In the genomic region with DNA sequence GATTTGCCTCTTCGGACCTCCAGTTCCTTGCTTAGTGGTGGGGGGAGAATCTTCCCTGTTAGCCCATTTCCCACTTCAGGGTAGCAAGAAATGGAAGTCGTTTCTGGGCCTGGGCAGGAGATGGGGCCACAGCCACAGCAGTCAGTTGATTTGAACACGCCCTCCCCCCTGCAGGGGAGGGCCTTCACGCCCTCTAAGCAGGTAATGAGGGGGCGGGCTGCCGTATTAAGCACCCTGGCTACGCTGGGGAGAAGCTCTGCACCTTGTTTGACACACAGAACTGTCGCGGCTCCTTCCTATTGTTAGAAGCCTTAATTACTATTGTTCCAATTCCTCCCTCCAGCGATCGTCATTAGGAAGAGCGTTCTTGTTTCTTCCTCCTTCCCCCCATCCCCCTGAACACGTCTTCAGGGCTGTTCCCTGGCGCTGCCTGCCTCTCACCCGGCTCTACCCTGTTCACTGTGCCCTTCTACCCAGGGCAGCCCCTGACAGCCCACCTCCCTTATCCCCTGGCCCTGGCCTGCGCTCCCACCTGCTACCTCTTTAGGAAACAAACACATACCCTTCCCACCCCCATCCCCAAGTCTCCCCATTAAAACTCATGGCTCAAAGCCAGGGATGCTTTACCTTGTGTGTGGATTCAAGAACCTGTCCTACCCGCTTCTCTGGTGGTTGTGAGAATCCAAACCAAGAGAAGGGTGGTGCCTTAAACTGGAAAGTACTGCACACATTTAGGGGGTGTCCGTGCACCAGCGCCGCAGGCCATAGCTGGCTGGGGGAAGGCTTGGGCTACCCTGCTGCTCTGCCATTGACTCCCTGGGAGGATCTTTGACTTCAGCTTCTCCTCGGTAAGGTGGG, we compare ENCODE assay signal across 13 cellular contexts.
DNase-seq lines count a peak whose midpoint lies in the region; ATAC-seq and TF ChIP-seq lines count a peak whose summit lies in the region.
"Had no signal": no experiment of that assay in that cellular context is flagged by ENCODE, and none has a peak within 500 bp of the region (broad histone marks: within the 10 kb centered on the region; RNA-seq: fewer than 3 reads in every experiment).

No MANE protein-coding gene starts in this region.

- H3K9me3 ChIP-seq in endodermal cell (ENCODE audit: control insufficient read depth, low read length) = no peaks in the 10 kb centered on the region
- H3K9me3 ChIP-seq: transverse colon had no signal

- WGBS in endodermal cell (ENCODE audit: insufficient coverage in 1 of 2, insufficient read length in 1 of 2), 2 experiments = 47 to 65% methylated on average over 13 to 21 of the region's 21 CpGs

- CTCF ChIA-PET in MCF 10A (lab: Yijun Ruan, JAX) = interaction anchor here (0.6 to 2.0 kb wide), 4 partner anchors 12 to 79 kb away, joined by 3 to 14 read pairs (median 4); no protein-coding TSS in a partner anchor

- BruUV-seq in MCF 10A (replicated peaks; lab: Mats Ljungman, UMichigan) = no TSS peak

- H3K4me3 Mint-ChIP-seq in MCF 10A (ENCODE audit: unreplicated experiment) (no peak overlapping the region), endodermal cell (peak overlapping the region; percentile 17)
- H3K4me3 Mint-ChIP-seq in stimulated activated naive B cell treated with anti-CD40 and anti-IgM and Interleukin-4, amounts not matched to agents 10 μg/mL and 1 μg/mL and 100 μg/mL, for 72 hours = no peak overlapping the region

- peaks cover 8% of the 10 kb centered on the region for H3K4me1 ChIP-seq in endodermal cell (ENCODE audit: control insufficient read depth, insufficient read depth, low read length)

- POLR2A ChIA-PET in MCF 10A (lab: Yijun Ruan, JAX) = no interaction called here

- in situ Hi-C loops in T47D (cut with HindIII; ENCODE audit: low pct_unique_long_range_greater_than_20kb, low sequenced_read_pairs) = no loop called here

- H3K27ac Mint-ChIP-seq in MCF 10A (ENCODE audit: low read depth, unreplicated experiment) (no peak overlapping the region), endodermal cell (peak overlapping the region; percentile 64)
- H3K27ac Mint-ChIP-seq in stimulated activated naive B cell treated with anti-CD40 and anti-IgM and Interleukin-4, amounts not matched to agents 10 μg/mL and 1 μg/mL and 100 μg/mL, for 72 hours = no peak overlapping the region

- no peak overlapping the region for H3K27ac ChIP-seq in endodermal cell (ENCODE audit: low read depth, low read length)
- H3K27ac ChIP-seq: RWPE1, transverse colon had no signal

- intact Hi-C loops in MCF 10A (cut with micrococcal nuclease) = no loop called here

- TF ChIP-seq CTCF in MCF 10A (IDR thresholded peaks at IDR 0.05; ENCODE audit: unreplicated experiment) = no peak
- peak; percentile 52 for TF ChIP-seq CTCF in endodermal cell (conservative IDR thresholded peaks at IDR 0.05)

- H3K4me3 ChIP-seq in endodermal cell (ENCODE audit: low read length) = no peak overlapping the region
- H3K4me3 ChIP-seq: transverse colon had no signal

- DNase-seq in T47D (ENCODE audit: low read depth in 1 of 2, low spot score in 1 of 2) (peak; percentile 75 to 96), MCF 10A (ENCODE audit: unreplicated experiment) (no peak), NCI-H2107 treated with DMSO at 0.1 percent for 48 hours (lab: John Stamatoyannopoulos, UW; ENCODE audit: unreplicated experiment) (peak; percentile 38), endodermal cell (peak; percentile 90)
- no peak for DNase-seq in stimulated activated naive B cell treated with anti-CD40 and anti-IgM and Interleukin-4, amounts not matched to agents 10 μg/mL and 1 μg/mL and 100 μg/mL, for 72 hours
- no peak for DNase-seq in activated CD4-positive, alpha-beta T cell treated with anti-CD3 and anti-CD28 coated beads for 48 hours
- DNase-seq: activated T-cell treated with anti-CD3 and anti-CD28 coated beads, Interleukin-2, amount 50 U/mL, for 1 hour; DND-41; MM.1S; transverse colon had no signal

- H3K9ac ChIP-seq in endodermal cell (ENCODE audit: extremely low read depth, low read length, poor library complexity, severe bottlenecking) = no peak overlapping the region

- no peaks in the 10 kb centered on the region for H3K36me3 ChIP-seq in endodermal cell (ENCODE audit: control insufficient read depth, insufficient read depth, low read length)
- H3K36me3 ChIP-seq: transverse colon had no signal

- no peaks in the 10 kb centered on the region for H3K9me3 Mint-ChIP-seq in MCF 10A (ENCODE audit: unreplicated experiment)
- no peaks in the 10 kb centered on the region for H3K9me3 Mint-ChIP-seq in endodermal cell
- no peaks in the 10 kb centered on the region for H3K9me3 Mint-ChIP-seq in stimulated activated naive B cell treated with anti-CD40 and anti-IgM and Interleukin-4, amounts not matched to agents 10 μg/mL and 1 μg/mL and 100 μg/mL, for 72 hours

- ATAC-seq in stimulated activated naive B cell treated with anti-CD40 and anti-IgM and Interleukin-4, amounts not matched to agents 10 μg/mL and 1 μg/mL and 100 μg/mL, for 72 hours (replicated peaks) = peak; percentile 55 to 57
- ATAC-seq in GM21423 (IDR thresholded peaks at IDR 0.05; ENCODE audit: unreplicated experiment) = no peak
- ATAC-seq in SK-N-SH treated with all-trans-retinoic acid at 6 μM for 48 hours = no peak

- no peaks in the 10 kb centered on the region for H3K36me3 Mint-ChIP-seq in MCF 10A (ENCODE audit: insufficient read depth, unreplicated experiment)
- peaks cover 3% of the 10 kb centered on the region for H3K36me3 Mint-ChIP-seq in endodermal cell (ENCODE audit: low read depth)
- H3K36me3 Mint-ChIP-seq in stimulated activated naive B cell treated with anti-CD40 and anti-IgM and Interleukin-4, amounts not matched to agents 10 μg/mL and 1 μg/mL and 100 μg/mL, for 72 hours = no peaks in the 10 kb centered on the region

- H3K4me1 Mint-ChIP-seq in MCF 10A (ENCODE audit: insufficient read depth, unreplicated experiment) (peaks cover 28% of the 10 kb centered on the region), endodermal cell (peaks cover 40% of the 10 kb centered on the region)
- H3K4me1 Mint-ChIP-seq in stimulated activated naive B cell treated with anti-CD40 and anti-IgM and Interleukin-4, amounts not matched to agents 10 μg/mL and 1 μg/mL and 100 μg/mL, for 72 hours = peaks cover 25 to 44% of the 10 kb centered on the region in 2 donors

- H3K27me3 Mint-ChIP-seq in MCF 10A (ENCODE audit: insufficient read depth, unreplicated experiment) = no peaks in the 10 kb centered on the region
- no peaks in the 10 kb centered on the region for H3K27me3 Mint-ChIP-seq in endodermal cell (ENCODE audit: insufficient read depth)
- H3K27me3 Mint-ChIP-seq in stimulated activated naive B cell treated with anti-CD40 and anti-IgM and Interleukin-4, amounts not matched to agents 10 μg/mL and 1 μg/mL and 100 μg/mL, for 72 hours = peaks cover 12 to 17% of the 10 kb centered on the region in 2 donors

- no peaks in the 10 kb centered on the region for H3K27me3 ChIP-seq in endodermal cell (ENCODE audit: control insufficient read depth, insufficient read depth, low read length, poor library complexity, severe bottlenecking)
- H3K27me3 ChIP-seq: transverse colon had no signal

TF ChIP-seq in SK-N-SH treated with all-trans-retinoic acid at 6 μM for 48 hours, 23 proteins besides CTCF, POLR2A, EP300 and RAD21:
- TF ChIP-seq PPARA (CRISPR knock-in tag; IDR thresholded peaks at IDR 0.05; ENCODE audit: borderline replicate concordance) (no peak), OSR1 (CRISPR knock-in tag; IDR thresholded peaks at IDR 0.05) (no peak), ZNF70 (CRISPR knock-in tag; IDR thresholded peaks at IDR 0.05) (no peak), ESRRG (CRISPR knock-in tag; IDR thresholded peaks at IDR 0.05) (no peak), ZNF8 (CRISPR knock-in tag; IDR thresholded peaks at IDR 0.05) (no peak)

Comparison
In these comparisons a context has a peak if more than half of its experiments do, and no peak if none do; other contexts are left out.
1. DNase-seq: peak in T47D (2 of 2), NCI-H2107 treated with DMSO at 0.1 percent for 48 hours (single experiment) and endodermal cell (single experiment); none in MCF 10A (single experiment), stimulated activated naive B cell treated with anti-CD40 and anti-IgM and Interleukin-4, amounts not matched to agents 10 μg/mL and 1 μg/mL and 100 μg/mL, for 72 hours (single experiment) and activated CD4-positive, alpha-beta T cell treated with anti-CD3 and anti-CD28 coated beads for 48 hours (single experiment).
2. ATAC-seq: peak in stimulated activated naive B cell treated with anti-CD40 and anti-IgM and Interleukin-4, amounts not matched to agents 10 μg/mL and 1 μg/mL and 100 μg/mL, for 72 hours (2 of 2); none in GM21423 (single experiment) and SK-N-SH treated with all-trans-retinoic acid at 6 μM for 48 hours (single experiment).